Comparison of ENCODE assay signal across 1 cellular context in genomic region chr20:58130156-58130555, GRCh38.
TF ChIP-seq lines count a peak whose summit lies in the region.

No MANE protein-coding gene starts in this region.

TF ChIP-seq in HepG2, 621 proteins besides CTCF, POLR2A, EP300 and RAD21 (continued from another document):
- TF ChIP-seq CENPBD1 (CRISPR knock-in tag; IDR thresholded peaks at IDR 0.05; ENCODE audit: borderline replicate concordance, low read depth), result no peak
- TF ChIP-seq, protein P1, sequence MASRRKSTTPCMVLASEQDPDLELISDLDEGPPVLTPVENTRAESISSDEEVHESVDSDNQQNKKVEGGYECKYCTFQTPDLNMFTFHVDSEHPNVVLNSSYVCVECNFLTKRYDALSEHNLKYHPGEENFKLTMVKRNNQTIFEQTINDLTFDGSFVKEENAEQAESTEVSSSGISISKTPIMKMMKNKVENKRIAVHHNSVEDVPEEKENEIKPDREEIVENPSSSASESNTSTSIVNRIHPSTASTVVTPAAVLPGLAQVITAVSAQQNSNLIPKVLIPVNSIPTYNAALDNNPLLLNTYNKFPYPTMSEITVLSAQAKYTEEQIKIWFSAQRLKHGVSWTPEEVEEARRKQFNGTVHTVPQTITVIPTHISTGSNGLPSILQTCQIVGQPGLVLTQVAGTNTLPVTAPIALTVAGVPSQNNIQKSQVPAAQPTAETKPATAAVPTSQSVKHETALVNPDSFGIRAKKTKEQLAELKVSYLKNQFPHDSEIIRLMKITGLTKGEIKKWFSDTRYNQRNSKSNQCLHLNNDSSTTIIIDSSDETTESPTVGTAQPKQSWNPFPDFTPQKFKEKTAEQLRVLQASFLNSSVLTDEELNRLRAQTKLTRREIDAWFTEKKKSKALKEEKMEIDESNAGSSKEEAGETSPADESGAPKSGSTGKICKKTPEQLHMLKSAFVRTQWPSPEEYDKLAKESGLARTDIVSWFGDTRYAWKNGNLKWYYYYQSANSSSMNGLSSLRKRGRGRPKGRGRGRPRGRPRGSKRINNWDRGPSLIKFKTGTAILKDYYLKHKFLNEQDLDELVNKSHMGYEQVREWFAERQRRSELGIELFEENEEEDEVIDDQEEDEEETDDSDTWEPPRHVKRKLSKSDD (CRISPR knock-in tag; IDR thresholded peaks at IDR 0.05; ENCODE audit: low read depth), result no peak
- no peak for TF ChIP-seq ZNF781 (CRISPR knock-in tag; IDR thresholded peaks at IDR 0.05; ENCODE audit: borderline replicate concordance, not compliant biosample characterization)
- no peak for TF ChIP-seq MXD4 (CRISPR knock-in tag; IDR thresholded peaks at IDR 0.05)
- no peak for TF ChIP-seq NFIC (IDR thresholded peaks at IDR 0.05; ENCODE audit: low read length)
- no peak for TF ChIP-seq ZNF556 (CRISPR knock-in tag; IDR thresholded peaks at IDR 0.05; ENCODE audit: borderline replicate concordance)
- no peak for TF ChIP-seq ATF1 (CRISPR knock-in tag; IDR thresholded peaks at IDR 0.05)
- no peak for TF ChIP-seq ZSCAN22 (CRISPR knock-in tag; IDR thresholded peaks at IDR 0.05)
- no peak for TF ChIP-seq KMT2A (CRISPR knock-in tag; IDR thresholded peaks at IDR 0.05)
- TF ChIP-seq FOSL1 (CRISPR knock-in tag; IDR thresholded peaks at IDR 0.05; ENCODE audit: borderline replicate concordance), result no peak
- no peak for TF ChIP-seq TRIM24 (CRISPR knock-in tag; IDR thresholded peaks at IDR 0.05)
